In genomic region chr11:69680688-69681087, GRCh38 we compare ENCODE assay signal across 27 cellular contexts. TPM values are rescaled to one million over a fixed set of nuclear protein-coding genes. Genes with fewer than 3 reads are reported as not detected.
"Had no signal": no experiment of that assay in that cellular context is flagged by ENCODE, and none has a peak within 500 bp of the region (broad histone marks: within the 10 kb centered on the region; RNA-seq: fewer than 3 reads in every experiment).

No MANE protein-coding gene starts in this region.

- DNase-seq: activated CD4-positive, alpha-beta memory T cell treated with anti-CD3 and anti-CD28 coated beads for 36 hours; activated CD4-positive, alpha-beta T cell treated with anti-CD3 and anti-CD28 coated beads, Interleukin-2, amount 10 ng/mL, durations not matched to agents 7 days and 5 days; activated CD4-positive, CD25-positive, alpha-beta regulatory T cell; activated CD8-positive, alpha-beta memory T cell treated with anti-CD3 and anti-CD28 coated beads for 24 hours; activated effector memory CD4-positive, alpha-beta T cell treated with anti-CD3 and anti-CD28 coated beads, Interleukin-2, amount 50 U/mL, for 16 hours; activated naive CD4-positive, alpha-beta T cell treated with anti-CD3 and anti-CD28 coated beads for 36 hours; activated naive CD8-positive, alpha-beta T cell treated with anti-CD3 and anti-CD28 coated beads for 36 hours; activated T-cell treated with anti-CD3 and anti-CD28 coated beads, Interleukin-2, amount 50 U/mL, for 4 hours; brain microvascular endothelial cell; caudate nucleus; NCI-H1048; NCI-H146; NCI-H1930; NCI-H2171 treated with DMSO at 0.1 percent for 48 hours; NCI-H226; NCI-H526 treated with DMSO at 0.1 percent for 48 hours; NK-92 treated with Interleukin-12 subunit alpha and Interleukin-12 subunit beta, amount 100 ng/mL, for 24 hours; OCI-M1; RPMI8226; SK-N-SH; T-helper 1 cell had no signal

- ATAC-seq: activated T-cell treated with anti-CD3 and anti-CD28 coated beads, Interleukin-2, amount 50 U/mL, for 4 hours; Panc1; Right ventricle myocardium inferior had no signal

- H3K9ac ChIP-seq: SK-N-SH had no signal

- H3K4me2 ChIP-seq: SK-N-SH had no signal

- H3K36me3 ChIP-seq: brain microvascular endothelial cell had no signal

- H3K9me3 ChIP-seq: SK-N-SH had no signal

- H3K27me3 ChIP-seq: brain microvascular endothelial cell had no signal

- H3K27ac ChIP-seq: brain microvascular endothelial cell, VCaP had no signal

RNA-seq across cellular contexts. Expression of gene FGF19, which starts 23.1 kb away (rescaled TPM):
- total RNA-seq: activated CD4-positive, alpha-beta memory T cell treated with anti-CD3 and anti-CD28 coated beads for 36 hours; activated CD4-positive, alpha-beta T cell treated with anti-CD3 and anti-CD28 coated beads, Interleukin-2, amount 10 ng/mL, durations not matched to agents 7 days and 5 days; activated naive CD8-positive, alpha-beta T cell treated with anti-CD3 and anti-CD28 coated beads for 36 hours; activated T-cell treated with anti-CD3 and anti-CD28 coated beads, Interleukin-2, amount 50 U/mL, for 4 hours; M059J; Right ventricle myocardium inferior; T-helper 2 cell treated with Interferon-gamma antibody and Interleukin-4, amounts not matched to agents 100 ng/mL and 5 ng/mL, for 36 hours had no signal
- polyA plus RNA-seq: adipose tissue, SK-N-SH had no signal
